Comparison of ENCODE assay signal across 28 cellular contexts in the genomic region with DNA sequence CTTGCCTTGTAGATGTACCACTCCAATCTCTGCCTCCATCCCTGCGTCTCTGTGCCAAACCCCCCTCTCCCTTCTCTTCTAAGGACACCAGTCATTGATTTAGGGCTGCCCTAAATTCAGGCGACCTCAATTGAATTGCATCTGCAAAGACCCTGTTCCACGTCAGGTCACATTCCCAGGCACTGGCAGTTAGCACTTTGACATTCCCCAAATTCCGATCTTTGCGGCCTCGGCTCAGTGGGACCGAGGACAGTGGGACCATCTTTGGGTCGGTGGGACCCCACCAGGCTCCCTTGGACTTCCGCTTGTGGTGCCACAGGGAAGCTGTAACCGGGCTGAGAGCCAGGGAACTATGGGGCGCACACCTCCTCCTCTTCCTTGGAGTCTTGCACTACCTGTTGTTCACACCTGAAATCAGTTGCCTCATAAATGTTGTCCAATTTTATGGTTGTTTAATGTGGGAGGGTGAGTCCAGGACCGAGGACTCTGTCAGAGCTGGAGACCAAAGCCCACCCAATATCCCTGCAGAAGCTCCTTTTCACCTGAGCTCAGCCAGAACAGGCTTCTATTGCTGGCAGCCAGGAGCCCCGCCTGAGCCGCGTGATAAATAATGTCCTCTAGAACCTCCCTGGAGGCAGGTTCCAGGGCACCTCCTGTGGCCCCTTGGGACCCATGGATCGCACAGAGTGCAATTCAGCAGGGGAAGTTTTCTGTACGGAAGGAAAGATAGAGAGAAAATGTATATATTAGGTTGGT.
DNase-seq lines count a peak whose midpoint lies in the region; ATAC-seq and TF ChIP-seq lines count a peak whose summit lies in the region.
"Had no signal": no experiment of that assay in that cellular context is flagged by ENCODE, and none has a peak within 500 bp of the region (broad histone marks: within the 10 kb centered on the region; RNA-seq: fewer than 3 reads in every experiment).

No MANE protein-coding gene starts in this region.

- H3K27me3 ChIP-seq in upper lobe of right lung (no peaks in the 10 kb centered on the region), right lobe of liver (no peaks in the 10 kb centered on the region)
- H3K27me3 ChIP-seq: breast epithelium, gastrocnemius medialis had no signal

- WGBS in right lobe of liver (ENCODE audit: insufficient coverage, low coverage, low lambda C conversion rate, missing lambda C conversion rate), result 79% methylated on average over 8 of the region's 17 CpGs

- DNase-seq in activated CD4-positive, alpha-beta T cell treated with anti-CD3 and anti-CD28 coated beads, Interleukin-2, amount 10 ng/mL, durations not matched to agents 24 days and 14 days, result peak; percentile 43
- no peak for DNase-seq in activated CD4-positive, alpha-beta T cell treated with anti-CD3 and anti-CD28 coated beads for 4 hours
- no peak for DNase-seq in glutamatergic neuron
- DNase-seq in mesenteric fat pad (ENCODE audit: low spot score), result peak; percentile 60
- DNase-seq in upper lobe of right lung, result peak; percentile 42
- DNase-seq in right lobe of liver, result no peak
- DNase-seq in SKM-1 (lab: John Stamatoyannopoulos, UW; ENCODE audit: unreplicated experiment), result no peak
- DNase-seq: activated CD4-positive, alpha-beta T cell treated with anti-CD3 and anti-CD28 coated beads, Interleukin-2, amount 10 ng/mL, durations not matched to agents 7 days and 5 days; activated effector memory CD4-positive, alpha-beta T cell treated with anti-CD3 and anti-CD28 coated beads, Interleukin-2, amount 50 U/mL, for 16 hours; activated T-cell treated with anti-CD3 and anti-CD28 coated beads, Interleukin-2, amount 50 U/mL, for 24 hours; gastrocnemius medialis; GF-D8; KG1; left lung; NCI-H1105 treated with DMSO at 0.1 percent for 48 hours; NCI-H2029; NCI-H526; nucleus accumbens; Right ventricle myocardium superior; trophoblast cell had no signal

- H3K27ac ChIP-seq in upper lobe of right lung (no peak overlapping the region), right lobe of liver (no peak overlapping the region)
- H3K27ac ChIP-seq: 22Rv1, breast epithelium, gastrocnemius medialis, HL-60, left lung had no signal

- H3K4me3 Mint-ChIP-seq in activated CD4-positive, alpha-beta T cell treated with anti-CD3 and anti-CD28 coated beads, Interleukin-2, amount 10 ng/mL, durations not matched to agents 24 days and 14 days, result no peak overlapping the region
- H3K4me3 Mint-ChIP-seq in glutamatergic neuron (ENCODE audit: unreplicated experiment), result no peak overlapping the region
- H3K4me3 Mint-ChIP-seq: activated CD4-positive, alpha-beta T cell treated with anti-CD3 and anti-CD28 coated beads, Interleukin-2, amount 10 ng/mL, durations not matched to agents 7 days and 5 days; activated naive CD8-positive, alpha-beta T cell; activated T-cell treated with anti-CD3 and anti-CD28 coated beads, Interleukin-2, amount 50 U/mL, for 24 hours; mesothelial cell of epicardium; stimulated activated memory B cell treated with anti-CD40 and anti-IgM and Interleukin-4, amounts not matched to agents 10 μg/mL and 1 μg/mL and 100 μg/mL, for 72 hours; T-helper 2 cell treated with Interferon-gamma antibody and Interleukin-4, amounts not matched to agents 5 μg/mL and 100 μg/mL, for 36 hours had no signal

- H3K4me3 ChIP-seq in upper lobe of right lung (no peak overlapping the region), right lobe of liver (no peak overlapping the region)
- H3K4me3 ChIP-seq: breast epithelium, gastrocnemius medialis, left lung had no signal

- no peaks in the 10 kb centered on the region for H3K4me1 ChIP-seq in upper lobe of right lung
- no peaks in the 10 kb centered on the region for H3K4me1 ChIP-seq in right lobe of liver
- H3K4me1 ChIP-seq: breast epithelium, gastrocnemius medialis, left lung had no signal

- TF ChIP-seq CTCF in glutamatergic neuron (IDR thresholded peaks at IDR 0.05; ENCODE audit: partially characterized antibody, unreplicated experiment), result no peak
- TF ChIP-seq CTCF in upper lobe of right lung (IDR thresholded peaks at IDR 0.05), result no peak
- no peak for TF ChIP-seq CTCF in right lobe of liver (IDR thresholded peaks at IDR 0.05)

- intact Hi-C loops in activated CD4-positive, alpha-beta T cell treated with anti-CD3 and anti-CD28 coated beads, Interleukin-2, amount 10 ng/mL, durations not matched to agents 24 days and 14 days (cut with micrococcal nuclease), result no loop called here
- intact Hi-C loops in upper lobe of right lung (cut with DNase I) (no loop called here), right lobe of liver (cut with DNase I) (no loop called here)

- H3K4me1 Mint-ChIP-seq in activated CD4-positive, alpha-beta T cell treated with anti-CD3 and anti-CD28 coated beads, Interleukin-2, amount 10 ng/mL, durations not matched to agents 24 days and 14 days, result no peaks in the 10 kb centered on the region
- peaks cover 50% of the 10 kb centered on the region for H3K4me1 Mint-ChIP-seq in glutamatergic neuron (ENCODE audit: low read depth, unreplicated experiment)
- H3K4me1 Mint-ChIP-seq: activated CD4-positive, alpha-beta T cell treated with anti-CD3 and anti-CD28 coated beads, Interleukin-2, amount 10 ng/mL, durations not matched to agents 7 days and 5 days; stimulated activated memory B cell treated with anti-CD40 and anti-IgM and Interleukin-4, amounts not matched to agents 10 μg/mL and 1 μg/mL and 100 μg/mL, for 72 hours had no signal

- peaks cover 5% of the 10 kb centered on the region for H3K27me3 Mint-ChIP-seq in activated CD4-positive, alpha-beta T cell treated with anti-CD3 and anti-CD28 coated beads, Interleukin-2, amount 10 ng/mL, durations not matched to agents 24 days and 14 days
- peaks cover 22% of the 10 kb centered on the region for H3K27me3 Mint-ChIP-seq in glutamatergic neuron (ENCODE audit: unreplicated experiment)
- H3K27me3 Mint-ChIP-seq: activated T-cell treated with anti-CD3 and anti-CD28 coated beads, Interleukin-2, amount 50 U/mL, for 24 hours had no signal

- peaks cover 6% of the 10 kb centered on the region for H3K9me3 Mint-ChIP-seq in activated CD4-positive, alpha-beta T cell treated with anti-CD3 and anti-CD28 coated beads, Interleukin-2, amount 10 ng/mL, durations not matched to agents 24 days and 14 days
- H3K9me3 Mint-ChIP-seq in glutamatergic neuron (ENCODE audit: unreplicated experiment), result peaks cover 12% of the 10 kb centered on the region
- H3K9me3 Mint-ChIP-seq: mesothelial cell of epicardium; stimulated activated memory B cell treated with anti-CD40 and anti-IgM and Interleukin-4, amounts not matched to agents 10 μg/mL and 1 μg/mL and 100 μg/mL, for 72 hours had no signal

- no peak for TF ChIP-seq POLR2A in right lobe of liver (IDR thresholded peaks at IDR 0.05)

- ATAC-seq in upper lobe of right lung, result no peak
- no peak for ATAC-seq in right lobe of liver
- ATAC-seq in GM21390 (IDR thresholded peaks at IDR 0.05; ENCODE audit: unreplicated experiment), result no peak
- ATAC-seq: gastrocnemius medialis; left lung; stimulated activated memory B cell treated with anti-CD40 and anti-IgM and Interleukin-4, amounts not matched to agents 10 μg/mL and 1 μg/mL and 100 μg/mL, for 72 hours had no signal

- H3K27ac Mint-ChIP-seq in activated CD4-positive, alpha-beta T cell treated with anti-CD3 and anti-CD28 coated beads, Interleukin-2, amount 10 ng/mL, durations not matched to agents 24 days and 14 days, result no peak overlapping the region
- H3K27ac Mint-ChIP-seq in glutamatergic neuron (ENCODE audit: unreplicated experiment), result peak overlapping the region; percentile 95
- H3K27ac Mint-ChIP-seq: activated CD4-positive, alpha-beta T cell treated with anti-CD3 and anti-CD28 coated beads, Interleukin-2, amount 10 ng/mL, durations not matched to agents 7 days and 5 days; activated naive CD8-positive, alpha-beta T cell; activated T-cell treated with anti-CD3 and anti-CD28 coated beads, Interleukin-2, amount 50 U/mL, for 24 hours; mesothelial cell of epicardium; stimulated activated memory B cell treated with anti-CD40 and anti-IgM and Interleukin-4, amounts not matched to agents 10 μg/mL and 1 μg/mL and 100 μg/mL, for 72 hours; T-helper 2 cell treated with Interferon-gamma antibody and Interleukin-4, amounts not matched to agents 5 μg/mL and 100 μg/mL, for 36 hours had no signal

- H3K36me3 Mint-ChIP-seq in activated CD4-positive, alpha-beta T cell treated with anti-CD3 and anti-CD28 coated beads, Interleukin-2, amount 10 ng/mL, durations not matched to agents 24 days and 14 days (ENCODE audit: low read depth), result no peaks in the 10 kb centered on the region
- peaks cover 5% of the 10 kb centered on the region for H3K36me3 Mint-ChIP-seq in glutamatergic neuron (ENCODE audit: unreplicated experiment)
- H3K36me3 Mint-ChIP-seq: mesothelial cell of epicardium; stimulated activated memory B cell treated with anti-CD40 and anti-IgM and Interleukin-4, amounts not matched to agents 10 μg/mL and 1 μg/mL and 100 μg/mL, for 72 hours had no signal

- H3K9me3 ChIP-seq in upper lobe of right lung (no peaks in the 10 kb centered on the region), right lobe of liver (no peaks in the 10 kb centered on the region)
- H3K9me3 ChIP-seq: breast epithelium, gastrocnemius medialis, left lung had no signal

- no peaks in the 10 kb centered on the region for H3K36me3 ChIP-seq in upper lobe of right lung
- H3K36me3 ChIP-seq in right lobe of liver, result no peaks in the 10 kb centered on the region
- H3K36me3 ChIP-seq: breast epithelium, gastrocnemius medialis, left lung had no signal

Comparison
In these comparisons a context has a peak if more than half of its experiments do, and no peak if none do; other contexts are left out.
1. DNase-seq: peak in activated CD4-positive, alpha-beta T cell treated with anti-CD3 and anti-CD28 coated beads, Interleukin-2, amount 10 ng/mL, durations not matched to agents 24 days and 14 days (single experiment), mesenteric fat pad (single experiment) and upper lobe of right lung (single experiment); none in activated CD4-positive, alpha-beta T cell treated with anti-CD3 and anti-CD28 coated beads for 4 hours (0 of 2), glutamatergic neuron (single experiment), right lobe of liver (0 of 3) and SKM-1 (single experiment).